1 cellular context compared by ENCODE assay signal in genomic region chr6:28212510-28213212, GRCh38.
TF ChIP-seq lines count a peak whose summit lies in the region.

No MANE protein-coding gene starts in this region.

TF ChIP-seq in HepG2, 621 proteins besides CTCF, POLR2A, EP300 and RAD21 (continued from another document and continues in another):
- no peak for TF ChIP-seq ZNF704 (CRISPR knock-in tag; IDR thresholded peaks at IDR 0.05; ENCODE audit: borderline replicate concordance)
- no peak for TF ChIP-seq ETV5 (CRISPR knock-in tag; IDR thresholded peaks at IDR 0.05; ENCODE audit: borderline replicate concordance)
- TF ChIP-seq SETDB1 (CRISPR knock-in tag; IDR thresholded peaks at IDR 0.05; ENCODE audit: borderline replicate concordance) = no peak
- peak; percentile 63; the same call in 1 of the 2 replicates for TF ChIP-seq SMAD3 (CRISPR knock-in tag; IDR thresholded peaks at IDR 0.05)
- TF ChIP-seq RCOR2 (CRISPR knock-in tag; IDR thresholded peaks at IDR 0.05) = peak; percentile 56
- TF ChIP-seq ESRRA (CRISPR knock-in tag; IDR thresholded peaks at IDR 0.05; ENCODE audit: low read depth) = no peak
- TF ChIP-seq SSRP1 (CRISPR knock-in tag; IDR thresholded peaks at IDR 0.05) = no peak
- no peak for TF ChIP-seq ZBTB4 (CRISPR knock-in tag; IDR thresholded peaks at IDR 0.05; ENCODE audit: borderline replicate concordance)
- TF ChIP-seq CREB1 (IDR thresholded peaks at IDR 0.05) = peak; percentile 62
- TF ChIP-seq CREB1 (CRISPR knock-in tag; IDR thresholded peaks at IDR 0.05) = peak; percentile 81
- TF ChIP-seq ZNF709 (CRISPR knock-in tag; IDR thresholded peaks at IDR 0.05) = peak; percentile 13; the same call in 1 of the 2 replicates
- no peak for TF ChIP-seq CCAR2 (optimal IDR thresholded peaks at IDR 0.05; ENCODE audit: low read depth, low read length)
- no peak for TF ChIP-seq ZBTB37 (CRISPR knock-in tag; IDR thresholded peaks at IDR 0.05)
- TF ChIP-seq ZNF646 (CRISPR knock-in tag; IDR thresholded peaks at IDR 0.05) = 0 out of 2 replicates have a peak, but pooled peaks have one; percentile 23
- peak; percentile 8; the same call in 1 of the 2 replicates for TF ChIP-seq ZFX (CRISPR knock-in tag; IDR thresholded peaks at IDR 0.05; ENCODE audit: low read depth)
- TF ChIP-seq NFKBIZ (CRISPR knock-in tag; IDR thresholded peaks at IDR 0.05) = 0 out of 2 replicates have a peak, but pooled peaks have one; percentile 30
- TF ChIP-seq ZNF788 (CRISPR knock-in tag; IDR thresholded peaks at IDR 0.05; ENCODE audit: borderline replicate concordance) = no peak
- no peak for TF ChIP-seq RBFOX2 (IDR thresholded peaks at IDR 0.05; ENCODE audit: low read depth, low read length)
- TF ChIP-seq TRIM22 (IDR thresholded peaks at IDR 0.05) = no peak
- no peak for TF ChIP-seq RARG (CRISPR knock-in tag; IDR thresholded peaks at IDR 0.05; ENCODE audit: low read depth)
- TF ChIP-seq SRSF1 (optimal IDR thresholded peaks at IDR 0.05; ENCODE audit: low read depth, low read length) = no peak
- TF ChIP-seq POLR2AphosphoS5 (IDR thresholded peaks at IDR 0.05; ENCODE audit: low read depth, low read length) = no peak
- TF ChIP-seq ZNF383 (CRISPR knock-in tag; IDR thresholded peaks at IDR 0.05; ENCODE audit: borderline replicate concordance) = no peak
- peak; percentile 43; the same call in 1 of the 2 replicates for TF ChIP-seq NR2C2 (CRISPR knock-in tag; IDR thresholded peaks at IDR 0.05; ENCODE audit: borderline replicate concordance)
- no peak for TF ChIP-seq ZSCAN20 (CRISPR knock-in tag; IDR thresholded peaks at IDR 0.05; ENCODE audit: borderline replicate concordance)
- no peak for TF ChIP-seq TRAFD1 (CRISPR knock-in tag; IDR thresholded peaks at IDR 0.05; ENCODE audit: borderline replicate concordance)
- peak; percentile 35 for TF ChIP-seq ZBTB7B (CRISPR knock-in tag; IDR thresholded peaks at IDR 0.05)
- TF ChIP-seq SP4 (CRISPR knock-in tag; IDR thresholded peaks at IDR 0.05) = no peak
- TF ChIP-seq ZNF670 (CRISPR knock-in tag; IDR thresholded peaks at IDR 0.05; ENCODE audit: borderline replicate concordance) = no peak
- 0 out of 2 replicates have a peak, but pooled peaks have one; percentile 37 for TF ChIP-seq FOXJ3 (CRISPR knock-in tag; IDR thresholded peaks at IDR 0.05; ENCODE audit: borderline replicate concordance)
- 0 out of 2 replicates have a peak, but pooled peaks have one; percentile 35 for TF ChIP-seq DDIT3 (CRISPR knock-in tag; IDR thresholded peaks at IDR 0.05)
- TF ChIP-seq ZNF567 (CRISPR knock-in tag; IDR thresholded peaks at IDR 0.05; ENCODE audit: borderline replicate concordance) = peak; percentile 22; the same call in 1 of the 2 replicates
- TF ChIP-seq YY1 (IDR thresholded peaks at IDR 0.05; ENCODE audit: insufficient read depth, insufficient replicate concordance, low read depth, low read length) = no peak
- no peak for TF ChIP-seq ZNF441 (CRISPR knock-in tag; IDR thresholded peaks at IDR 0.05; ENCODE audit: borderline replicate concordance)
- 0 out of 2 replicates have a peak, but pooled peaks have one; percentile 59 for TF ChIP-seq TOPORS (CRISPR knock-in tag; IDR thresholded peaks at IDR 0.05)
- TF ChIP-seq ZNF354B (CRISPR knock-in tag; IDR thresholded peaks at IDR 0.05) = no peak
- no peak for TF ChIP-seq MIER3 (CRISPR knock-in tag; IDR thresholded peaks at IDR 0.05; ENCODE audit: borderline replicate concordance)
- TF ChIP-seq PAX8 (CRISPR knock-in tag; IDR thresholded peaks at IDR 0.05; ENCODE audit: borderline replicate concordance) = no peak
- no peak for TF ChIP-seq CBX2 (IDR thresholded peaks at IDR 0.05; ENCODE audit: low read depth, low read length)
- TF ChIP-seq CBX2 (CRISPR knock-in tag; IDR thresholded peaks at IDR 0.05; ENCODE audit: low read depth) = peak; percentile 47; the same call in 1 of the 2 replicates
- TF ChIP-seq RXRA (CRISPR knock-in tag; IDR thresholded peaks at IDR 0.05) = no peak
- no peak for TF ChIP-seq GRHL1 (CRISPR knock-in tag; conservative IDR thresholded peaks at IDR 0.05)
- no peak for TF ChIP-seq CERS6 (CRISPR knock-in tag; IDR thresholded peaks at IDR 0.05)
